ENCODE assay signal across 18 cellular contexts in the genomic region with DNA sequence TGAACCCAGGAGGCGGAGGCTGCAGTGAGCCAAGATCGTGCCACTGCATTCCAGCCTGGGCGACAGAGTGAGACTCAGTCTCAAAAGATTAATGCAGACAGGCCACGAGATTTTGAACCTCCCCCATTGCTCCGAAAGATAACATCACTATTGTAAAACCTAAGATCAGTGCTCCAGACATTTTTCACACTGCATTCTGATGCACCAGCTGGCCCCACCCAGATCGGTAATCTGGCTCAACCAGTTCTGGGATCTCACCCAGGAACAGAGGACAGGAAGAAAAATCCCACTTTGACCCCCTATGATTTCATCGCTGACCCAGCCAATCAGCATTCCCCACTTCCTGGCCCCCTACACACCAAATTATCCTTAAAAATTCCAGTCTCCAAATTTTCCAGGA. TPM values are rescaled to one million over a fixed set of nuclear protein-coding genes. Genes with fewer than 3 reads are reported as not detected.
DNase-seq lines count a peak whose midpoint lies in the region; ATAC-seq and TF ChIP-seq lines count a peak whose summit lies in the region.
"Had no signal": no experiment of that assay in that cellular context is flagged by ENCODE, and none has a peak within 500 bp of the region (broad histone marks: within the 10 kb centered on the region; RNA-seq: fewer than 3 reads in every experiment).

No MANE protein-coding gene starts in this region.

- peak overlapping the region; percentile 55 for H3K27ac ChIP-seq in C4-2B
- peak overlapping the region; percentile 69 for H3K27ac ChIP-seq in epithelial cell of prostate
- H3K27ac ChIP-seq: A549; BLaER1 treated with 17β-estradiol and CSF1 and Interleukin-3, amounts not matched to agents 10 nM and 100 nM; uterus had no signal

- TF ChIP-seq CTCF in C4-2B (conservative IDR thresholded peaks at IDR 0.05), result no peak
- no peak for TF ChIP-seq CTCF in GM13977 (IDR thresholded peaks at IDR 0.05; ENCODE audit: extremely low read depth, insufficient read depth, missing control alignments)

- no peak for ATAC-seq in GM19351 (IDR thresholded peaks at IDR 0.05; ENCODE audit: unreplicated experiment)
- ATAC-seq in GM21515 (IDR thresholded peaks at IDR 0.05; ENCODE audit: unreplicated experiment), result no peak
- ATAC-seq: A549, GM12878, GM23338 had no signal

- DNase-seq in NCI-H226, result peak; percentile 66
- DNase-seq in epithelial cell of prostate (ENCODE audit: low read depth, low spot score), result no peak
- peak; percentile 65 for DNase-seq in mucosa of gallbladder (ENCODE audit: low spot score)
- DNase-seq in GM13977 (ENCODE audit: low spot score), result no peak
- no peak for DNase-seq in T-helper 2 cell
- DNase-seq: activated CD4-positive, alpha-beta T cell treated with anti-CD3 and anti-CD28 coated beads, Interleukin-2, amount 50 U/mL, for 4 hours; amniotic stem cell; caudate nucleus; glutamatergic neuron; NCI-H187 treated with DMSO at 0.1 percent for 48 hours had no signal

- in situ Hi-C loops in GM13977 (cut with MboI; ENCODE audit: low pct_unique_long_range_greater_than_20kb, low sequenced_read_pairs, unreplicated experiment), result loop anchor here (10.0 kb wide), 1 partner anchor 73 kb away; no protein-coding TSS in a partner anchor

RNA-seq across cellular contexts. Expression of a gene that starts 10.7 kb away (rescaled TPM):
- 524 TPM for total RNA-seq in mucosa of gallbladder

RNA-seq across cellular contexts. Expression of a gene that starts 21.3 kb away (rescaled TPM):
- 22.0 TPM for total RNA-seq in mucosa of gallbladder

RNA-seq across cellular contexts. Expression of a gene that starts 48.6 kb away (rescaled TPM):
- total RNA-seq in mucosa of gallbladder, result 39.4 TPM

Comparison
In these comparisons a context has a peak if more than half of its experiments do, and no peak if none do; other contexts are left out.
1. DNase-seq: peak in NCI-H226 (single experiment) and mucosa of gallbladder (single experiment); none in epithelial cell of prostate (single experiment), GM13977 (single experiment) and T-helper 2 cell (0 of 5).